Comparison of ENCODE assay signal across 8 cellular contexts in genomic region chr22:41576877-41577276, GRCh38. TPM values are rescaled to one million over a fixed set of nuclear protein-coding genes. Genes with fewer than 3 reads are reported as not detected.
DNase-seq lines count a peak whose midpoint lies in the region; ATAC-seq and TF ChIP-seq lines count a peak whose summit lies in the region.

No MANE protein-coding gene starts in this region.

- TF ChIP-seq CTCF in cardiac fibroblast (IDR thresholded peaks at IDR 0.05; ENCODE audit: low read depth, low read length) (peak; percentile 61), liver (IDR thresholded peaks at IDR 0.05; ENCODE audit: low read depth, low read length, missing input control) (peak; percentile 71)

- no peak for ATAC-seq in GM19395 (IDR thresholded peaks at IDR 0.05; ENCODE audit: unreplicated experiment)

- no peaks in the 10 kb centered on the region for H3K4me1 ChIP-seq in CD4-positive, alpha-beta memory T cell (ENCODE audit: insufficient read depth, low read length)
- H3K4me1 ChIP-seq in liver (ENCODE audit: control insufficient read depth in 4 of 4, insufficient read depth in 4 of 4, low read length in 3 of 4) = no peaks in the 10 kb centered on the region

- POLR2A ChIA-PET in CD4-positive, alpha-beta memory T cell (lab: Charles Lee; ENCODE audit: partially characterized antibody) = no interaction called here

- peak in 4 of 5 donors; percentile 9 to 34 (median 21) for DNase-seq in CD4-positive, alpha-beta memory T cell
- peak; percentile 49 for DNase-seq in H4 (ENCODE audit: low spot score)
- peak; percentile 13 for DNase-seq in SHP77 treated with DMSO at 0.1 percent for 48 hours (lab: John Stamatoyannopoulos, UW)
- peak; percentile 58 to 60 for DNase-seq in cardiac fibroblast (ENCODE audit: low read depth in 2 of 2)
- DNase-seq in DMS79 treated with DMSO at 0.1 percent for 48 hours (lab: John Stamatoyannopoulos, UW) = no peak
- no peak for DNase-seq in NCI-H146 (lab: John Stamatoyannopoulos, UW)

- no peak overlapping the region for H3K9ac ChIP-seq in liver (ENCODE audit: low read depth in 1 of 2, low read length in 2 of 2)

- no peak overlapping the region for H3K27ac ChIP-seq in CD4-positive, alpha-beta memory T cell (ENCODE audit: low read depth, low read length)
- no peak overlapping the region for H3K27ac ChIP-seq in liver (ENCODE audit: low read depth in 1 of 2, low read length in 2 of 2)

- CTCF ChIA-PET in CD4-positive, alpha-beta memory T cell (lab: Charles Lee; ENCODE audit: partially characterized antibody) = interaction anchor here (0.5 kb wide), 1 partner anchor 630 kb away, joined by 3 read pairs; no protein-coding TSS in a partner anchor

- H3K27me3 ChIP-seq in CD4-positive, alpha-beta memory T cell (ENCODE audit: insufficient read depth, low read length) = no peaks in the 10 kb centered on the region
- no peaks in the 10 kb centered on the region for H3K27me3 ChIP-seq in liver (ENCODE audit: control insufficient read depth in 4 of 4, insufficient read depth in 4 of 4, low read length in 3 of 4)

- WGBS in liver = 58% methylated on average over 9 of the region's 9 CpGs

- intact Hi-C loops in CD4-positive, alpha-beta memory T cell (cut with micrococcal nuclease) = no loop called here

- H3K4me3 Mint-ChIP-seq in CD4-positive, alpha-beta memory T cell = no peak overlapping the region

- H3K27ac Mint-ChIP-seq in CD4-positive, alpha-beta memory T cell = peak overlapping the region in 1 of 7 donors; percentile 37

- H3K9me3 Mint-ChIP-seq in CD4-positive, alpha-beta memory T cell = no peaks in the 10 kb centered on the region

- H3K27me3 Mint-ChIP-seq in CD4-positive, alpha-beta memory T cell = no peaks in the 10 kb centered on the region

- no peaks in the 10 kb centered on the region for H3K9me3 ChIP-seq in CD4-positive, alpha-beta memory T cell (ENCODE audit: control insufficient read depth in 1 of 2, low read length in 2 of 2)
- no peaks in the 10 kb centered on the region for H3K9me3 ChIP-seq in liver (ENCODE audit: control insufficient read depth in 4 of 4, low read length in 3 of 4)

- no peak overlapping the region for H3K4me3 ChIP-seq in CD4-positive, alpha-beta memory T cell (ENCODE audit: low read length in 2 of 2)
- H3K4me3 ChIP-seq in cardiac fibroblast (replicated peaks in 1 of 2; ENCODE audit: low read depth in 2 of 2, low read length in 2 of 2) (no peak overlapping the region), liver (ENCODE audit: low read depth in 1 of 3, low read length in 3 of 3) (no peak overlapping the region)

- no peaks in the 10 kb centered on the region for H3K4me1 Mint-ChIP-seq in CD4-positive, alpha-beta memory T cell

- peaks cover 11% of the 10 kb centered on the region for H3K36me3 ChIP-seq in CD4-positive, alpha-beta memory T cell (ENCODE audit: insufficient read depth, low read length)
- peaks cover 6 to 15% (median 14%) of the 10 kb centered on the region in 4 donors for H3K36me3 ChIP-seq in liver (ENCODE audit: control insufficient read depth in 4 of 4, insufficient read depth in 3 of 4, low read depth in 1 of 4, low read length in 3 of 4)

- peaks cover 4 to 33% of the 10 kb centered on the region in 2 donors for H3K36me3 Mint-ChIP-seq in CD4-positive, alpha-beta memory T cell

- TF ChIP-seq RAD21 in liver (IDR thresholded peaks at IDR 0.05) = peak; percentile 85 to 87

TF ChIP-seq in liver, 16 proteins besides CTCF, POLR2A, EP300 and RAD21:
- TF ChIP-seq FOXA2 (IDR thresholded peaks at IDR 0.05) (no peak), FOXA1 (IDR thresholded peaks at IDR 0.05) (no peak), YY1 (IDR thresholded peaks at IDR 0.05) (no peak), HNF4A (conservative IDR thresholded peaks at IDR 0.05) (no peak), NR2F2 (IDR thresholded peaks at IDR 0.05) (no peak), EGR1 (IDR thresholded peaks at IDR 0.05; ENCODE audit: low read depth in 2 of 2) (no peak), TAF1 (conservative IDR thresholded peaks at IDR 0.05) (no peak), JUND (IDR thresholded peaks at IDR 0.05) (no peak), RXRA (IDR thresholded peaks at IDR 0.05) (no peak), MAX (IDR thresholded peaks at IDR 0.05) (no peak), GABPA (IDR thresholded peaks at IDR 0.05 in 1 of 2, conservative IDR thresholded peaks at IDR 0.05 in 1 of 2) (no peak), SP1 (IDR thresholded peaks at IDR 0.05) (no peak), ZBTB33 (IDR thresholded peaks at IDR 0.05) (no peak), HNF4G (IDR thresholded peaks at IDR 0.05) (no peak)
- TF ChIP-seq, protein P1, sequence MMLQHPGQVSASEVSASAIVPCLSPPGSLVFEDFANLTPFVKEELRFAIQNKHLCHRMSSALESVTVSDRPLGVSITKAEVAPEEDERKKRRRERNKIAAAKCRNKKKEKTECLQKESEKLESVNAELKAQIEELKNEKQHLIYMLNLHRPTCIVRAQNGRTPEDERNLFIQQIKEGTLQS (IDR thresholded peaks at IDR 0.05) = no peak

RNA-seq across cellular contexts. Expression of gene PMM1, which starts 12.8 kb away (rescaled TPM):
- 10 to 100 TPM; 31.7 to 32.9 TPM for total RNA-seq in CD4-positive, alpha-beta memory T cell
- 10 to 100 TPM; 32.0 to 45.7 TPM for polyA plus RNA-seq in CD4-positive, alpha-beta memory T cell
- total RNA-seq in H4 (2014; rRNA removed; shearing (Covaris generic)) = 4.2 and 17.5 TPM in 2 replicates
- 10 to 100 TPM; 24.9 to 30.1 TPM for total RNA-seq in liver
- polyA plus RNA-seq in liver = 10 to 100 TPM; 35.1 to 50.2 TPM

RNA-seq across cellular contexts. Expression of gene CSDC2, which starts 16.1 kb away (rescaled TPM):
- not detected for total RNA-seq in CD4-positive, alpha-beta memory T cell
- polyA plus RNA-seq in CD4-positive, alpha-beta memory T cell = not detected
- 0.14 TPM in 1 of 2 replicates, not detected in the other for total RNA-seq in H4 (2014; rRNA removed; shearing (Covaris generic))
- under 1 TPM; 0.17 to 0.33 TPM for total RNA-seq in liver
- polyA plus RNA-seq in liver = 10 to 100 TPM in 1 of 2 donors, under 1 TPM in 1; 0.42 to 12.2 TPM

RNA-seq across cellular contexts. Expression of gene POLR3H, which starts 32.6 kb away (rescaled TPM):
- total RNA-seq in CD4-positive, alpha-beta memory T cell = 10 to 100 TPM; 43.6 to 43.7 TPM
- 10 to 100 TPM; 20.7 to 21.8 TPM for polyA plus RNA-seq in CD4-positive, alpha-beta memory T cell
- total RNA-seq in H4 (2014; rRNA removed; shearing (Covaris generic)) = 22.8 and 23.1 TPM in 2 replicates
- 10 to 100 TPM; 11.7 to 21.9 TPM for total RNA-seq in liver
- polyA plus RNA-seq in liver = 10 to 100 TPM; 32.2 to 37.7 TPM

RNA-seq across cellular contexts. Expression of gene DESI1, which starts 44.0 kb away (rescaled TPM):
- 10 to 100 TPM; 26.2 to 28.7 TPM for total RNA-seq in CD4-positive, alpha-beta memory T cell
- 10 to 100 TPM in 1 of 2 donors, 1 to 10 TPM in 1; 9.5 to 13.6 TPM for polyA plus RNA-seq in CD4-positive, alpha-beta memory T cell
- 23.1 and 28.1 TPM in 2 replicates for total RNA-seq in H4 (2014; rRNA removed; shearing (Covaris generic))
- 10 to 100 TPM; 16.4 to 46.9 TPM for total RNA-seq in liver
- 100 to 1,000 TPM in 1 of 2 donors, 10 to 100 TPM in 1; 34.3 to 102 TPM for polyA plus RNA-seq in liver

RNA-seq across cellular contexts. Expression of gene XRCC6, which starts 44.2 kb away (rescaled TPM):
- 100 to 1,000 TPM; 174 to 181 TPM for total RNA-seq in CD4-positive, alpha-beta memory T cell
- polyA plus RNA-seq in CD4-positive, alpha-beta memory T cell = 100 to 1,000 TPM; 441 to 593 TPM
- total RNA-seq in H4 (2014; rRNA removed; shearing (Covaris generic)) = 634 and 694 TPM in 2 replicates
- total RNA-seq in liver = 100 to 1,000 TPM; 104 to 148 TPM
- 10 to 100 TPM; 81.8 to 87.9 TPM for polyA plus RNA-seq in liver

Comparison
In these comparisons a context has a peak if more than half of its experiments do, and no peak if none do; other contexts are left out.
1. DNase-seq: peak in CD4-positive, alpha-beta memory T cell (4 of 5), H4 (single experiment), SHP77 treated with DMSO at 0.1 percent for 48 hours (single experiment) and cardiac fibroblast (2 of 2); none in DMS79 treated with DMSO at 0.1 percent for 48 hours (single experiment) and NCI-H146 (single experiment).